In the genomic region with DNA sequence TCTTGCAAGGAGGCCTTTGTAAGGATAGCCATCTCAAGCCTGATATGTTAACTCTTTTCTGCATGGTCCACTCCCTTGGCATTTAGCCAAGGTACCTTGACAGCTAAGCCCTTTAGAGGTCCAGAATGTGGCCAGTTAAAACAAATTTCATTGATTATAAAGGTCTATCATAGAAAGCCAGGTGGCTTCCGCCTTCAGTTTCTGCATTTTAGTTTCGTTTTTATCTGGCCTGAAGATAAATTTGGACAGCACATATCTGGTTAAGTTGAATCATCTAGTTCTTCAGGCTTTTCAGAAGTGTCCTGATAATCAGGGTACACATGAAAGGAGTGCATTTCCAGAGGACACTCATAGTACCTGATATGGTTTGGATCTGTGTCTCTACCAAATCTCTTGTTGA, we compare ENCODE assay signal across 13 cellular contexts. TPM values are rescaled to one million over a fixed set of nuclear protein-coding genes. Genes with fewer than 3 reads are reported as not detected.
A peak's percentile ranks its signal among the peaks of the same experiment; 100 is the strongest.
DNase-seq lines count a peak whose midpoint lies in the region; ATAC-seq, FAIRE-seq and TF ChIP-seq lines count a peak whose summit lies in the region.
"Had no signal": no experiment of that assay in that cellular context is flagged by ENCODE, and none has a peak within 500 bp of the region (broad histone marks: within the 10 kb centered on the region; RNA-seq: fewer than 3 reads in every experiment).

No MANE protein-coding gene starts in this region.

- H3K36me3 Mint-ChIP-seq in type B pancreatic cell: peaks cover 14% of the 10 kb centered on the region

- H3K27me3 Mint-ChIP-seq in type B pancreatic cell: no peaks in the 10 kb centered on the region

- no peak for DNase-seq in GM12891 (ENCODE audit: insufficient read length, low spot score)
- peak; percentile 57 for DNase-seq in NOMO-1 treated with DMSO at 0.1 percent for 48 hours (lab: John Stamatoyannopoulos, UW; ENCODE audit: unreplicated experiment)
- DNase-seq in activated gamma-delta T cell (lab: John Stamatoyannopoulos, UW): no peak
- DNase-seq in H7: no peak
- no peak for DNase-seq in type B pancreatic cell (ENCODE audit: extremely low spot score, unreplicated experiment)
- DNase-seq in NCI-H1092 treated with DMSO at 0.1 percent for 48 hours (lab: John Stamatoyannopoulos, UW): no peak
- DNase-seq: CD8-positive, alpha-beta T cell; central memory CD4-positive, alpha-beta T cell; NCI-H146 had no signal

- no peak for TF ChIP-seq CTCF in type B pancreatic cell (conservative IDR thresholded peaks at IDR 0.05)

- no peak overlapping the region for H3K4me3 Mint-ChIP-seq in type B pancreatic cell
- H3K4me3 Mint-ChIP-seq: CD8-positive, alpha-beta T cell had no signal

- peaks cover 8% of the 10 kb centered on the region for H3K9me3 Mint-ChIP-seq in type B pancreatic cell
- H3K9me3 Mint-ChIP-seq: CD8-positive, alpha-beta T cell had no signal

- TF ChIP-seq POLR2A in GM12891 (IDR thresholded peaks at IDR 0.05; ENCODE audit: low read depth, low read length): no peak

- peaks cover 13% of the 10 kb centered on the region for H3K4me1 Mint-ChIP-seq in type B pancreatic cell (ENCODE audit: unreplicated experiment)

- H3K27me3 ChIP-seq in H7 (ENCODE audit: control insufficient read depth, insufficient read depth, low read length): no peaks in the 10 kb centered on the region

- peak; percentile 70 for FAIRE-seq in GM12891 (lab: Jason Lieb, UNC)

- no peak overlapping the region for H3K4me3 ChIP-seq in H7 (ENCODE audit: insufficient read depth, low read depth, low read length)
- H3K4me3 ChIP-seq: skin epidermis had no signal

- no peak overlapping the region for H3K27ac Mint-ChIP-seq in type B pancreatic cell
- H3K27ac Mint-ChIP-seq: CD8-positive, alpha-beta T cell had no signal

- no peaks in the 10 kb centered on the region for H3K36me3 ChIP-seq in H7 (replicated peaks; ENCODE audit: control insufficient read depth, insufficient read depth, low read length)

- ATAC-seq in GM19438 (IDR thresholded peaks at IDR 0.05; ENCODE audit: low read depth, unreplicated experiment) (peak; percentile 79), HG02973 (IDR thresholded peaks at IDR 0.05; ENCODE audit: unreplicated experiment) (peak; percentile 83)
- ATAC-seq: CD8-positive, alpha-beta T cell; HCT116 had no signal

TF ChIP-seq in GM12891, 5 proteins besides CTCF, POLR2A, EP300 and RAD21:
- TF ChIP-seq SPI1 (IDR thresholded peaks at IDR 0.05; ENCODE audit: low read depth, low read length): peak; percentile 49
- no peak for TF ChIP-seq TAF1 (IDR thresholded peaks at IDR 0.05; ENCODE audit: low read depth, low read length)
- no peak for TF ChIP-seq POU2F2 (IDR thresholded peaks at IDR 0.05; ENCODE audit: low read depth, low read length)
- TF ChIP-seq PAX5 (IDR thresholded peaks at IDR 0.05; ENCODE audit: insufficient read depth, low read length, severe bottlenecking): no peak
- no peak for TF ChIP-seq POLR2AphosphoS5 (IDR thresholded peaks at IDR 0.05; ENCODE audit: low read depth, low read length)

RNA-seq across cellular contexts. Expression of a gene that starts 30.7 kb away (rescaled TPM):
- polyA plus RNA-seq in GM12891 (2012; ENCODE audit: low read depth, missing spikeins): 18.5 TPM
- 17.5 and 26.4 TPM in 2 replicates for total RNA-seq in H7 (2014; rRNA removed; shearing (Covaris generic))
- total RNA-seq in type B pancreatic cell (ENCODE audit: low replicate concordance): 58.7 and 65.0 TPM in 2 replicates

RNA-seq across cellular contexts. Expression of a gene that starts 30.8 kb away (rescaled TPM):
- 14.3 TPM for polyA plus RNA-seq in GM12891 (2012; ENCODE audit: low read depth, missing spikeins)
- 18.3 and 19.8 TPM in 2 replicates for total RNA-seq in H7 (2014; rRNA removed; shearing (Covaris generic))
- 34.8 and 43.5 TPM in 2 replicates for total RNA-seq in type B pancreatic cell (ENCODE audit: low replicate concordance)
